In the genomic region with DNA sequence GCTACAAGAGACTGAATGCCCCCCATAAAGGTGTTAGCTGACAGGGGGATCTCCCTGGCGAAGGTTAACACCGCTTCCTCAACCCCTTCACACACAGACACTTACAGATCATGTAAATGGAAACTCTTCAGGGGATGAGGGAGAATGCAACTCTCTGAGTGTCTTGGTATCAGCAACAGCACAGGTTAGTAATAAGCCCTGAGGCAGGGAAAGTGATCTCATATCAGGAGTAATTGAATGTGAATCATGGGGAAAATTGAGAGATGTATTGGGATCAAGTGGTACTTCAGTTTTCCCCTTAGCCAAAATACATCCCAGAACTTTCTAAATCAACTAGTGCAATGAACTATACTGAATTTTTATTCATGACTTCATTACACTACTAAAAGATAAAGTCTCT, we compare ENCODE assay signal across 21 cellular contexts. TPM values are rescaled to one million over a fixed set of nuclear protein-coding genes. Genes with fewer than 3 reads are reported as not detected.
A peak's percentile ranks its signal among the peaks of the same experiment; 100 is the strongest.
DNase-seq lines count a peak whose midpoint lies in the region; ATAC-seq and TF ChIP-seq lines count a peak whose summit lies in the region.
"Had no signal": no experiment of that assay in that cellular context is flagged by ENCODE, and none has a peak within 500 bp of the region (broad histone marks: within the 10 kb centered on the region; RNA-seq: fewer than 3 reads in every experiment).

No MANE protein-coding gene starts in this region.

- no peak for TF ChIP-seq POLR2A in breast epithelium (IDR thresholded peaks at IDR 0.05)

- ATAC-seq in RWPE2 (ENCODE audit: low read depth) (peak; percentile 38; the same call in 1 of the 3 replicates), GM21619 (IDR thresholded peaks at IDR 0.05; ENCODE audit: unreplicated experiment) (no peak)
- ATAC-seq: A549, GM12878, HepG2 had no signal

- POLR2A ChIA-PET in MCF 10A (lab: Yijun Ruan, JAX): no interaction called here

- intact Hi-C loops in MCF 10A (cut with micrococcal nuclease) (no loop called here), breast epithelium (cut with DNase I; ENCODE audit: low total_unique reads) (no loop called here), cardiac septum (cut with DNase I) (no loop called here)

- no peak overlapping the region for H3K4me3 Mint-ChIP-seq in MCF 10A (ENCODE audit: unreplicated experiment)
- H3K4me3 Mint-ChIP-seq: CD4-positive, alpha-beta T cell; IgD-negative memory B cell had no signal

- H3K4me1 Mint-ChIP-seq in MCF 10A (ENCODE audit: insufficient read depth, unreplicated experiment): no peaks in the 10 kb centered on the region
- H3K4me1 Mint-ChIP-seq: IgD-negative memory B cell had no signal

- H3K9me3 ChIP-seq in breast epithelium: no peaks in the 10 kb centered on the region
- H3K9me3 ChIP-seq in RWPE2 (ENCODE audit: severe bottlenecking): no peaks in the 10 kb centered on the region
- H3K9me3 ChIP-seq: A549, Caco-2 had no signal

- no peaks in the 10 kb centered on the region for H3K36me3 ChIP-seq in breast epithelium
- H3K36me3 ChIP-seq in RWPE2 (ENCODE audit: low read depth): no peaks in the 10 kb centered on the region

- peaks cover 71% of the 10 kb centered on the region for H3K27me3 Mint-ChIP-seq in MCF 10A (ENCODE audit: insufficient read depth, unreplicated experiment)

- CTCF ChIA-PET in MCF 10A (lab: Yijun Ruan, JAX): no interaction called here

- H3K4me3 ChIP-seq in breast epithelium (no peak overlapping the region), RWPE2 (ENCODE audit: severe bottlenecking) (no peak overlapping the region), epithelial cell of esophagus (ENCODE audit: low read length) (no peak overlapping the region)
- H3K4me3 ChIP-seq: A549, GM12878, GM23248 had no signal

- no peak overlapping the region for H3K27ac ChIP-seq in breast epithelium
- H3K27ac ChIP-seq in RWPE2 (ENCODE audit: poor library complexity, severe bottlenecking): no peak overlapping the region
- H3K27ac ChIP-seq: 22Rv1, A549, C4-2B, GM23248 had no signal

- H3K9me3 Mint-ChIP-seq in MCF 10A (ENCODE audit: unreplicated experiment): no peaks in the 10 kb centered on the region
- H3K9me3 Mint-ChIP-seq: CD4-positive, alpha-beta T cell had no signal

- TF ChIP-seq CTCF in MCF 10A (IDR thresholded peaks at IDR 0.05; ENCODE audit: unreplicated experiment): no peak
- TF ChIP-seq CTCF in breast epithelium (IDR thresholded peaks at IDR 0.05): no peak
- TF ChIP-seq CTCF in RWPE2 (IDR thresholded peaks at IDR 0.05; ENCODE audit: poor library complexity, severe bottlenecking): no peak
- no peak for TF ChIP-seq CTCF in epithelial cell of esophagus (IDR thresholded peaks at IDR 0.05; ENCODE audit: insufficient read depth, low read depth, low read length, missing control alignments)

- peak; percentile 5 for DNase-seq in MCF 10A (ENCODE audit: unreplicated experiment)
- DNase-seq in breast epithelium (ENCODE audit: low spot score in 2 of 2): no peak
- DNase-seq in RWPE2 (ENCODE audit: low spot score): no peak
- DNase-seq in epithelial cell of esophagus (ENCODE audit: low read depth): peak; percentile 73
- no peak for DNase-seq in NOMO-1 treated with dmso at 0.1 percent for 144 hours (lab: John Stamatoyannopoulos, UW; ENCODE audit: unreplicated experiment)
- DNase-seq in cardiac septum (ENCODE audit: low spot score): no peak
- DNase-seq: AML-193; Caco-2; CD4-positive, alpha-beta T cell; DMS153; DMS79; GM23248; HCEC 1CT had no signal

- H3K27ac Mint-ChIP-seq in MCF 10A (ENCODE audit: low read depth, unreplicated experiment): no peak overlapping the region
- H3K27ac Mint-ChIP-seq: CD4-positive, alpha-beta T cell; IgD-negative memory B cell had no signal

- BruUV-seq in MCF 10A (replicated peaks; lab: Mats Ljungman, UMichigan): no TSS peak

- H3K27me3 ChIP-seq in breast epithelium (no peaks in the 10 kb centered on the region), RWPE2 (ENCODE audit: insufficient read depth, poor library complexity, severe bottlenecking) (peaks cover 12% of the 10 kb centered on the region)

- H3K4me1 ChIP-seq in breast epithelium: no peaks in the 10 kb centered on the region
- no peaks in the 10 kb centered on the region for H3K4me1 ChIP-seq in RWPE2 (ENCODE audit: insufficient read depth, poor library complexity, severe bottlenecking)
- H3K4me1 ChIP-seq: A549, Caco-2 had no signal

- no peaks in the 10 kb centered on the region for H3K36me3 Mint-ChIP-seq in MCF 10A (ENCODE audit: insufficient read depth, unreplicated experiment)
- H3K36me3 Mint-ChIP-seq: IgD-negative memory B cell had no signal

RNA-seq across cellular contexts. Expression of a gene that starts 23.8 kb away (rescaled TPM):
- total RNA-seq in MCF 10A (2022) (not detected in 2 replicates), breast epithelium (under 1 TPM in 1 of 3 donors, not detected in 2; 0.15 TPM), cardiac septum (not detected)
- total RNA-seq: Caco-2; CD4-positive, alpha-beta T cell; G401; GM12878; GM23248; HepG2 had no signal

RNA-seq across cellular contexts. Expression of a gene that starts 32.4 kb away (rescaled TPM):
- total RNA-seq in MCF 10A (2022) (not detected in 2 replicates), breast epithelium (not detected), cardiac septum (not detected)
- total RNA-seq: Caco-2; CD4-positive, alpha-beta T cell; G401; GM12878; GM23248; HepG2 had no signal

RNA-seq across cellular contexts. Expression of a gene that starts 39.0 kb away (rescaled TPM):
- total RNA-seq in MCF 10A (2022) (not detected in 2 replicates), breast epithelium (not detected), cardiac septum (not detected)
- total RNA-seq: Caco-2; CD4-positive, alpha-beta T cell; G401; GM12878; GM23248; HepG2 had no signal

RNA-seq across cellular contexts. Expression of a gene that starts 44.6 kb away (rescaled TPM):
- total RNA-seq in MCF 10A (2022): not detected in 2 replicates
- not detected for total RNA-seq in breast epithelium
- not detected for total RNA-seq in cardiac septum
- total RNA-seq: Caco-2; CD4-positive, alpha-beta T cell; G401; GM12878; GM23248; HepG2 had no signal

Comparison
In these comparisons a context has a peak if more than half of its experiments do, and no peak if none do; other contexts are left out.
1. DNase-seq: peak in MCF 10A (single experiment) and epithelial cell of esophagus (single experiment); none in breast epithelium (0 of 2), RWPE2 (single experiment), NOMO-1 treated with dmso at 0.1 percent for 144 hours (single experiment) and cardiac septum (single experiment).